17 cellular contexts compared by ENCODE assay signal in genomic region chr2:3279236-3279960, GRCh38.
DNase-seq lines count a peak whose midpoint lies in the region; ATAC-seq and TF ChIP-seq lines count a peak whose summit lies in the region.
"Had no signal": no experiment of that assay in that cellular context is flagged by ENCODE, and none has a peak within 500 bp of the region (broad histone marks: within the 10 kb centered on the region; RNA-seq: fewer than 3 reads in every experiment).

No MANE protein-coding gene starts in this region.

- H3K4me3 ChIP-seq in right atrium auricular region, result no peak overlapping the region
- no peak overlapping the region for H3K4me3 ChIP-seq in endodermal cell (ENCODE audit: low read length)
- H3K4me3 ChIP-seq in sigmoid colon, result no peak overlapping the region
- H3K4me3 ChIP-seq: A549, K562 had no signal

- H3K36me3 ChIP-seq in right atrium auricular region (no peaks in the 10 kb centered on the region), endodermal cell (ENCODE audit: control insufficient read depth, insufficient read depth, low read length) (no peaks in the 10 kb centered on the region), sigmoid colon (no peaks in the 10 kb centered on the region)

- H3K27me3 ChIP-seq in right atrium auricular region (no peaks in the 10 kb centered on the region), endodermal cell (ENCODE audit: control insufficient read depth, insufficient read depth, low read length, poor library complexity, severe bottlenecking) (no peaks in the 10 kb centered on the region), sigmoid colon (no peaks in the 10 kb centered on the region)

- H3K4me1 ChIP-seq in right atrium auricular region (peaks cover 0 to 6% of the 10 kb centered on the region in 2 donors), endodermal cell (ENCODE audit: control insufficient read depth, insufficient read depth, low read length) (no peaks in the 10 kb centered on the region), sigmoid colon (peaks cover 0 to 14% (median 12%) of the 10 kb centered on the region in 4 donors)
- H3K4me1 ChIP-seq: A549, Caco-2 had no signal

- intact Hi-C loops in Right ventricle myocardium superior (cut with DNase I) (no loop called here), sigmoid colon (cut with DNase I) (no loop called here)

- TF ChIP-seq CTCF in right atrium auricular region (IDR thresholded peaks at IDR 0.05), result no peak
- TF ChIP-seq CTCF in endodermal cell (conservative IDR thresholded peaks at IDR 0.05), result no peak
- TF ChIP-seq CTCF in sigmoid colon (IDR thresholded peaks at IDR 0.05), result no peak
- no peak for TF ChIP-seq CTCF in chondrocyte (IDR thresholded peaks at IDR 0.05)

- TF ChIP-seq EP300 in sigmoid colon (IDR thresholded peaks at IDR 0.05), result no peak

- no peak for TF ChIP-seq POLR2A in sigmoid colon (IDR thresholded peaks at IDR 0.05)

- no peak overlapping the region for H3K4me3 Mint-ChIP-seq in endodermal cell
- no peak overlapping the region for H3K4me3 Mint-ChIP-seq in chondrocyte (ENCODE audit: unreplicated experiment)
- H3K4me3 Mint-ChIP-seq: CD4-positive, alpha-beta T cell had no signal

- H3K9me3 Mint-ChIP-seq in endodermal cell (peaks cover 10% of the 10 kb centered on the region), chondrocyte (ENCODE audit: low read depth) (peaks cover 13% of the 10 kb centered on the region)

- no peaks in the 10 kb centered on the region for H3K27me3 Mint-ChIP-seq in endodermal cell (ENCODE audit: insufficient read depth)
- H3K27me3 Mint-ChIP-seq in chondrocyte (ENCODE audit: low read depth), result no peaks in the 10 kb centered on the region
- H3K27me3 Mint-ChIP-seq: CD4-positive, alpha-beta T cell had no signal

- H3K4me1 Mint-ChIP-seq in endodermal cell (no peaks in the 10 kb centered on the region), chondrocyte (ENCODE audit: low read depth) (no peaks in the 10 kb centered on the region)

- no peak for ATAC-seq in Right ventricle myocardium superior (ENCODE audit: poor library complexity)
- ATAC-seq: A549, K562 had no signal

- peak; percentile 14 for DNase-seq in Right ventricle myocardium superior
- DNase-seq in right atrium auricular region (ENCODE audit: low spot score), result no peak
- peak; percentile 17 for DNase-seq in endodermal cell
- peak; percentile 39 for DNase-seq in sigmoid colon
- DNase-seq in chondrocyte (ENCODE audit: low spot score), result no peak
- no peak for DNase-seq in LoVo (ENCODE audit: low spot score)
- no peak for DNase-seq in substantia nigra (lab: John Stamatoyannopoulos, UW)
- DNase-seq: Caco-2; CD4-positive, alpha-beta T cell; HCEC 1CT; NCI-H1105; NCI-H1694; NCI-H510A; NCI-H748 treated with DMSO at 0.1 percent for 48 hours; SHP77 had no signal

- WGBS in endodermal cell (ENCODE audit: insufficient coverage in 1 of 2, insufficient read length in 1 of 2), 2 experiments, result 93 to 99% methylated on average over 7 to 17 of the region's 17 CpGs
- 90 to 93% methylated on average over 17 of the region's 17 CpGs for WGBS in sigmoid colon, 2 donors

- H3K27ac ChIP-seq in right atrium auricular region (no peak overlapping the region), endodermal cell (ENCODE audit: low read depth, low read length) (no peak overlapping the region), sigmoid colon (no peak overlapping the region), substantia nigra (ENCODE audit: low read depth, low read length, poor library complexity, severe bottlenecking) (no peak overlapping the region)
- H3K27ac ChIP-seq: A549 had no signal

- H3K9me3 ChIP-seq in right atrium auricular region, result peaks cover 0 to 7% of the 10 kb centered on the region in 2 donors
- peaks cover 16% of the 10 kb centered on the region for H3K9me3 ChIP-seq in endodermal cell (ENCODE audit: control insufficient read depth, low read length)
- H3K9me3 ChIP-seq in sigmoid colon, result no peaks in the 10 kb centered on the region

- H3K27ac Mint-ChIP-seq in endodermal cell, result no peak overlapping the region
- no peak overlapping the region for H3K27ac Mint-ChIP-seq in chondrocyte (ENCODE audit: unreplicated experiment)
- H3K27ac Mint-ChIP-seq: CD4-positive, alpha-beta T cell had no signal

- H3K36me3 Mint-ChIP-seq in endodermal cell (ENCODE audit: low read depth) (peaks cover 5% of the 10 kb centered on the region), chondrocyte (ENCODE audit: low read depth) (peaks cover 5% of the 10 kb centered on the region)

- no peak overlapping the region for H3K9ac ChIP-seq in endodermal cell (ENCODE audit: extremely low read depth, low read length, poor library complexity, severe bottlenecking)

Comparison
In these comparisons a context has a peak if more than half of its experiments do, and no peak if none do; other contexts are left out.
1. DNase-seq: peak in Right ventricle myocardium superior (single experiment), endodermal cell (single experiment) and sigmoid colon (single experiment); none in right atrium auricular region (single experiment), chondrocyte (single experiment), LoVo (single experiment) and substantia nigra (0 of 49).